8 cellular contexts compared by ENCODE assay signal in the genomic region with DNA sequence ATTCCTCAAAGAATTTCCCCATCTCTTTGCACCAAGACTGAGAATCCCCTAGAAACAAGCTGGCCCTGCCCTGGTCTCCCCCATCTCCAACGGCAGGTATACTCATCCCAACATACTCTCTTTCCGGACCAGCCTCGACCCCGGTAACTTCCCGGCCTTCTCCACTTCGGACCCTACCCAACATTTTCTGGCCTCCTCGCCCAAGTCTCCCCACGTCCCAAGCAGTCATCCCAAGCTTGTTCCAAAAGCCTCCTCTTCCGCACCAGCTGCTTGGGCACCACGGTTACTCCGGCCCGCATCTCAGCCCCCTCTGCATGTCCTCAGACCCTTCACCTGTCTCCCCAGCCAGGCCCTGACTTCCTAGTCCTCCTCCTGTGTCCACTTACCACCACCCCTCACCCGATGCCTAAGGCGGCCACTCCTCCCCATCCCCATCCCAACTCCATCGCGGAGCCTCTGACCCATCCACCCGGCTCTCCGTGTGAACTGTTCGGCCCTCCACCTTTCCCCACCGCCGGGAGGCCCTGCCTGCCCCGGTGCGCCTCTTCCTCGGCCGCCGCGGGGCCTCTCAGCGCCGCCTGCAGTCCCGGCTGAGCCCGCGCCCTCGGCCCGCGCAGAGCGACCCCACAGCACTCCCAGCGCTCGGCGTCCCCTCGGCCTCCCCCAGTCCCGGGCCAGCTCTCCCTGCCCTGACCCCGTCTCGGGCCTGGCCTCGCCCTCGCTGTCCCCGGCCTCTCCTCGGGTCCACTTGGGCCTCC. TPM values are rescaled to one million over a fixed set of nuclear protein-coding genes. Genes with fewer than 3 reads are reported as not detected.
DNase-seq lines count a peak whose midpoint lies in the region; ATAC-seq and TF ChIP-seq lines count a peak whose summit lies in the region.

No MANE protein-coding gene starts in this region.

- peaks cover 43 to 59% (median 46%) of the 10 kb centered on the region in 4 donors for H3K4me1 ChIP-seq in upper lobe of left lung

- peak overlapping the region; percentile 49 to 99 (median 86) for H3K4me3 ChIP-seq in upper lobe of left lung

- H3K4me1 Mint-ChIP-seq in endothelial cell (ENCODE audit: unreplicated experiment) = peaks cover 61% of the 10 kb centered on the region

- peak overlapping the region; percentile 98 for H3K4me3 Mint-ChIP-seq in endothelial cell (ENCODE audit: unreplicated experiment)

- 12 to 23% methylated on average over 18 to 29 of the region's 47 CpGs for WGBS in upper lobe of left lung, 2 donors

- DNase-seq in HuH-7.5 (ENCODE audit: low spot score) (peak; percentile 53), endothelial cell (ENCODE audit: low spot score) (peak; percentile 40), myocyte (ENCODE audit: low read depth) (peak; percentile 22), upper lobe of left lung (peak in 1 of 2 donors; percentile 91), NCI-H2081 (lab: John Stamatoyannopoulos, UW) (no peak)
- DNase-seq in activated CD4-positive, alpha-beta T cell treated with anti-CD3 and anti-CD28 coated beads, Interleukin-2, amount 50 U/mL, for 48 hours = peak; percentile 38 to 40

- ATAC-seq in GM19035 (IDR thresholded peaks at IDR 0.05; ENCODE audit: unreplicated experiment) (peak; percentile 16), upper lobe of left lung (ENCODE audit: low FRiP score in 2 of 2) (peak in 1 of 2 donors; percentile 44), HG03139 (IDR thresholded peaks at IDR 0.05; ENCODE audit: unreplicated experiment) (no peak)

- no peak for TF ChIP-seq CTCF in endothelial cell (IDR thresholded peaks at IDR 0.05; ENCODE audit: unreplicated experiment)
- TF ChIP-seq CTCF in upper lobe of left lung (IDR thresholded peaks at IDR 0.05) = peak in 4 of 6 experiments; percentile 13 to 54 (median 34)

- H3K9me3 ChIP-seq in upper lobe of left lung = no peaks in the 10 kb centered on the region

- peaks cover 27% of the 10 kb centered on the region for H3K36me3 Mint-ChIP-seq in endothelial cell (ENCODE audit: low read depth, unreplicated experiment)

- peak overlapping the region; percentile 81 for H3K27ac Mint-ChIP-seq in endothelial cell (ENCODE audit: unreplicated experiment)

- no peak for TF ChIP-seq POLR2A in upper lobe of left lung (IDR thresholded peaks at IDR 0.05)

- no peak for TF ChIP-seq EP300 in upper lobe of left lung (IDR thresholded peaks at IDR 0.05)

- H3K9me3 Mint-ChIP-seq in endothelial cell (ENCODE audit: unreplicated experiment) = no peaks in the 10 kb centered on the region

- no peaks in the 10 kb centered on the region for H3K27me3 ChIP-seq in upper lobe of left lung

- peak overlapping the region; percentile 90 to 95 (median 94) for H3K27ac ChIP-seq in upper lobe of left lung

- H3K36me3 ChIP-seq in upper lobe of left lung = peaks cover 0 to 4% (median 0%) of the 10 kb centered on the region in 4 donors

- H3K27me3 Mint-ChIP-seq in endothelial cell (ENCODE audit: unreplicated experiment) = peaks cover 30% of the 10 kb centered on the region

RNA-seq across cellular contexts. Expression of a gene that starts 1.0 kb away (rescaled TPM):
- 215 TPM for total RNA-seq in endothelial cell (ENCODE audit: unreplicated experiment)
- 25.1 and 29.9 TPM in 2 replicates for total RNA-seq in myocyte
- polyA plus RNA-seq in myocyte (2012) = 63.4 TPM
- total RNA-seq in upper lobe of left lung = 10 to 100 TPM; 35.0 to 90.2 (median 53.4) TPM

RNA-seq across cellular contexts. Expression of a gene that starts 45.2 kb away (rescaled TPM):
- total RNA-seq in endothelial cell (ENCODE audit: unreplicated experiment) (40.9 TPM), myocyte (47.2 and 71.4 TPM in 2 replicates), upper lobe of left lung (100 to 1,000 TPM in 2 of 6 donors, 10 to 100 TPM in 4; 60.9 to 155 (median 84.6) TPM)
- 57.7 TPM for polyA plus RNA-seq in myocyte (2012)

Comparison
In these comparisons a context has a peak if more than half of its experiments do, and no peak if none do; other contexts are left out.
1. DNase-seq: peak in HuH-7.5 (single experiment), activated CD4-positive, alpha-beta T cell treated with anti-CD3 and anti-CD28 coated beads, Interleukin-2, amount 50 U/mL, for 48 hours (2 of 2), endothelial cell (single experiment) and myocyte (single experiment); none in NCI-H2081 (0 of 2).